Comparison of ENCODE assay signal across 20 cellular contexts in the genomic region with DNA sequence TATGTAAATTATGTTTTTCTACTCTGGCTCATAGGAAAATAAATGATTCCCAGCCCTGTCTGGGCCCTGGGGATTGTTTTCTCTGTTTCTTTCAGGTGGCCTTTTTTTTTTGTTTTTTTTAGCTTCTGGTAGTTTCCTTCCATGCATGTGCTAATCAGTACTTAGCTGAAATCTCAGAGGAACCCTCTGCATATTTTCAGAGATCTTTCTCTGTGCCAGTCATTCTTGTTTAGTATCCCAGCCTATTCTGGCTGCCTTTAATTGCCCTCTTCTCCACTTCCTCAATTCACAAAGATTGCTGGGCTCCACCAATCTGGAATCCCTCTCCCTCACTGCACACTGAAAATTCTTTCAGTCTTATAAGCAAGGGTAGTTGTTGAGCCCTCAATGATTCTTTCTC. TPM values are rescaled to one million over a fixed set of nuclear protein-coding genes. Genes with fewer than 3 reads are reported as not detected.
DNase-seq lines count a peak whose midpoint lies in the region; ATAC-seq and TF ChIP-seq lines count a peak whose summit lies in the region.
"Had no signal": no experiment of that assay in that cellular context is flagged by ENCODE, and none has a peak within 500 bp of the region (broad histone marks: within the 10 kb centered on the region; RNA-seq: fewer than 3 reads in every experiment).

No MANE protein-coding gene starts in this region.

- CTCF ChIA-PET in Calu3 (lab: Charles Lee), result no interaction called here

- DNase-seq in GM03348 (ENCODE audit: low spot score), result peak; percentile 5
- no peak for DNase-seq in chondrocyte (ENCODE audit: low spot score)
- DNase-seq in ecto neural progenitor cell (ENCODE audit: low spot score), result no peak
- no peak for DNase-seq in NCI-H187 (lab: John Stamatoyannopoulos, UW)
- DNase-seq in Calu3, result no peak
- DNase-seq: activated CD4-positive, alpha-beta T cell treated with anti-CD3 and anti-CD28 coated beads for 1 hour; activated naive CD4-positive, alpha-beta T cell treated with anti-CD3 and anti-CD28 coated beads, Interleukin-2, amount 50 U/mL, for 16 hours; DMS153; IMR-90; lower lobe of right lung; NCI-H1105; NCI-H2171; SHP77 had no signal

- no TSS peak for BruUV-seq in Calu3 (replicated peaks; lab: Mats Ljungman, UMichigan)

- H3K9me3 Mint-ChIP-seq in chondrocyte (ENCODE audit: low read depth), result no peaks in the 10 kb centered on the region
- H3K9me3 Mint-ChIP-seq in Calu3 (ENCODE audit: low read depth, unreplicated experiment), result no peaks in the 10 kb centered on the region
- H3K9me3 Mint-ChIP-seq: T-helper 2 cell treated with Interferon-gamma antibody and Interleukin-4, amounts not matched to agents 5 μg/mL and 100 μg/mL, for 36 hours had no signal

- H3K4me1 Mint-ChIP-seq in chondrocyte (ENCODE audit: low read depth), result peaks cover 26% of the 10 kb centered on the region
- peaks cover 19% of the 10 kb centered on the region for H3K4me1 Mint-ChIP-seq in Calu3 (ENCODE audit: low read depth, unreplicated experiment)

- intact Hi-C loops in Calu3 (cut with micrococcal nuclease; ENCODE audit: unreplicated experiment), result no loop called here

- TF ChIP-seq CTCF in chondrocyte (IDR thresholded peaks at IDR 0.05) (no peak), Calu3 (IDR thresholded peaks at IDR 0.05; ENCODE audit: unreplicated experiment) (no peak)

- H3K9me3 ChIP-seq in mesodermal cell (ENCODE audit: control insufficient read depth, low read length), result no peaks in the 10 kb centered on the region
- H3K9me3 ChIP-seq: gastroesophageal sphincter, lower lobe of right lung had no signal

- ATAC-seq in HG02759 (IDR thresholded peaks at IDR 0.05; ENCODE audit: unreplicated experiment), result peak; percentile 35
- ATAC-seq in HG02763 (IDR thresholded peaks at IDR 0.05; ENCODE audit: unreplicated experiment), result no peak
- ATAC-seq: gastroesophageal sphincter, lower lobe of right lung, sciatic nerve had no signal

- H3K36me3 Mint-ChIP-seq in chondrocyte (ENCODE audit: low read depth) (peaks cover 15% of the 10 kb centered on the region), Calu3 (ENCODE audit: insufficient read depth, unreplicated experiment) (peaks cover 21% of the 10 kb centered on the region)

- no peaks in the 10 kb centered on the region for H3K4me1 ChIP-seq in mesodermal cell (ENCODE audit: control insufficient read depth, insufficient read depth, low read length, poor library complexity, severe bottlenecking)

- H3K36me3 ChIP-seq in mesodermal cell (ENCODE audit: control insufficient read depth, insufficient read depth, low read length), result peaks cover 30% of the 10 kb centered on the region

- no peak overlapping the region for H3K4me3 ChIP-seq in mesodermal cell (ENCODE audit: extremely low read depth, insufficient read depth, low read length, poor library complexity, severe bottlenecking)
- H3K4me3 ChIP-seq: BLaER1, gastroesophageal sphincter, lower lobe of right lung had no signal

- no peak overlapping the region for H3K4me3 Mint-ChIP-seq in chondrocyte (ENCODE audit: unreplicated experiment)
- no peak overlapping the region for H3K4me3 Mint-ChIP-seq in Calu3 (ENCODE audit: low read depth, unreplicated experiment)
- H3K4me3 Mint-ChIP-seq: T-helper 2 cell treated with Interferon-gamma antibody and Interleukin-4, amounts not matched to agents 5 μg/mL and 100 μg/mL, for 36 hours had no signal

- H3K27me3 Mint-ChIP-seq in chondrocyte (ENCODE audit: low read depth) (no peaks in the 10 kb centered on the region), Calu3 (ENCODE audit: unreplicated experiment) (no peaks in the 10 kb centered on the region)

- H3K27ac ChIP-seq in mesodermal cell (ENCODE audit: low read depth, low read length, severe bottlenecking), result peak overlapping the region; percentile 12
- H3K27ac ChIP-seq: BLaER1, gastroesophageal sphincter, lower lobe of right lung had no signal

- H3K27ac Mint-ChIP-seq in chondrocyte (ENCODE audit: unreplicated experiment), result peak overlapping the region; percentile 79
- no peak overlapping the region for H3K27ac Mint-ChIP-seq in Calu3 (ENCODE audit: unreplicated experiment)
- H3K27ac Mint-ChIP-seq: T-helper 2 cell treated with Interferon-gamma antibody and Interleukin-4, amounts not matched to agents 5 μg/mL and 100 μg/mL, for 36 hours had no signal

RNA-seq across cellular contexts. Expression of a gene that starts 46.9 kb away (rescaled TPM):
- total RNA-seq in chondrocyte (48.7 to 67.2 TPM (median 51.6 TPM) in 3 replicates), Calu3 (2022) (117 and 126 TPM in 2 replicates)
- polyA plus RNA-seq in mesodermal cell (2013, experiment 1 of 2), result 68.9 TPM
- 68.3 TPM for polyA plus RNA-seq in mesodermal cell (2013, experiment 2 of 2)
